In genomic region chr1:178031856-178032320, GRCh38 we compare ENCODE assay signal across 9 cellular contexts.
DNase-seq lines count a peak whose midpoint lies in the region; ATAC-seq and TF ChIP-seq lines count a peak whose summit lies in the region.
"Had no signal": no experiment of that assay in that cellular context is flagged by ENCODE, and none has a peak within 500 bp of the region (broad histone marks: within the 10 kb centered on the region; RNA-seq: fewer than 3 reads in every experiment).

No MANE protein-coding gene starts in this region.

- no peak overlapping the region for H3K27ac ChIP-seq in psoas muscle

- no peak overlapping the region for H3K4me3 Mint-ChIP-seq in activated naive CD8-positive, alpha-beta T cell treated with anti-CD3 and anti-CD28 coated beads for 36 hours
- H3K4me3 Mint-ChIP-seq: activated naive CD8-positive, alpha-beta T cell treated with anti-CD3 and anti-CD28 coated beads, Interleukin-2, amount 10 ng/mL, durations not matched to agents 7 days and 5 days had no signal

- ATAC-seq in GM19372 (IDR thresholded peaks at IDR 0.05; ENCODE audit: low read depth, unreplicated experiment) (peak; percentile 97), HG03342 (IDR thresholded peaks at IDR 0.05; ENCODE audit: unreplicated experiment) (peak; percentile 93), left cardiac atrium (peak; percentile 92 to 94), psoas muscle (peak; percentile 69 to 81 (median 80))

- H3K27me3 ChIP-seq in psoas muscle (ENCODE audit: insufficient read depth in 3 of 3, low read length in 2 of 3) = no peaks in the 10 kb centered on the region

- H3K9me3 Mint-ChIP-seq in activated naive CD8-positive, alpha-beta T cell treated with anti-CD3 and anti-CD28 coated beads for 36 hours = no peaks in the 10 kb centered on the region
- H3K9me3 Mint-ChIP-seq: activated naive CD8-positive, alpha-beta T cell treated with anti-CD3 and anti-CD28 coated beads, Interleukin-2, amount 10 ng/mL, durations not matched to agents 7 days and 5 days had no signal

- H3K27ac Mint-ChIP-seq in activated naive CD8-positive, alpha-beta T cell treated with anti-CD3 and anti-CD28 coated beads for 36 hours = no peak overlapping the region
- H3K27ac Mint-ChIP-seq: activated naive CD8-positive, alpha-beta T cell treated with anti-CD3 and anti-CD28 coated beads, Interleukin-2, amount 10 ng/mL, durations not matched to agents 7 days and 5 days had no signal

- no peak overlapping the region for H3K4me3 ChIP-seq in psoas muscle

- TF ChIP-seq CTCF in psoas muscle (IDR thresholded peaks at IDR 0.05) = peak; percentile 79

- H3K36me3 Mint-ChIP-seq in activated naive CD8-positive, alpha-beta T cell treated with anti-CD3 and anti-CD28 coated beads for 36 hours = no peaks in the 10 kb centered on the region
- H3K36me3 Mint-ChIP-seq: activated naive CD8-positive, alpha-beta T cell treated with anti-CD3 and anti-CD28 coated beads, Interleukin-2, amount 10 ng/mL, durations not matched to agents 7 days and 5 days had no signal

- DNase-seq in DMS53 (lab: John Stamatoyannopoulos, UW) (peak; percentile 91), NCI-H226 (peak; percentile 77), left cardiac atrium (peak; percentile 94), psoas muscle (peak; percentile 85 to 87), GF-D8 (lab: John Stamatoyannopoulos, UW) (no peak)
- peak; percentile 6 for DNase-seq in activated naive CD8-positive, alpha-beta T cell treated with anti-CD3 and anti-CD28 coated beads for 36 hours
- DNase-seq: activated naive CD8-positive, alpha-beta T cell treated with anti-CD3 and anti-CD28 coated beads, Interleukin-2, amount 10 ng/mL, durations not matched to agents 7 days and 5 days had no signal

- peaks cover 0 to 12% of the 10 kb centered on the region in 2 donors for H3K36me3 ChIP-seq in psoas muscle (ENCODE audit: insufficient read depth in 1 of 2, low read depth in 1 of 2)

- intact Hi-C loops in left cardiac atrium (cut with DNase I) = loop anchor here (2.0 to 10.0 kb wide), 4 partner anchors 63 to 253 kb away; partner anchors contain the start of gene RASAL2 (in 1 of the 2)
- intact Hi-C loops in psoas muscle (cut with DNase I) = loop anchor here (5.0 to 10.0 kb wide), 4 partner anchors 47 to 160 kb away; partner anchors contain the start of gene RASAL2 (in 1 of the 2)

- no peaks in the 10 kb centered on the region for H3K4me1 Mint-ChIP-seq in activated naive CD8-positive, alpha-beta T cell treated with anti-CD3 and anti-CD28 coated beads for 36 hours
- H3K4me1 Mint-ChIP-seq: activated naive CD8-positive, alpha-beta T cell treated with anti-CD3 and anti-CD28 coated beads, Interleukin-2, amount 10 ng/mL, durations not matched to agents 7 days and 5 days had no signal

- peaks cover 28% of the 10 kb centered on the region for H3K4me1 ChIP-seq in psoas muscle

- peaks cover 11% of the 10 kb centered on the region for H3K27me3 Mint-ChIP-seq in activated naive CD8-positive, alpha-beta T cell treated with anti-CD3 and anti-CD28 coated beads for 36 hours

- no peaks in the 10 kb centered on the region for H3K9me3 ChIP-seq in psoas muscle
